8 cellular contexts compared by ENCODE assay signal in the genomic region with DNA sequence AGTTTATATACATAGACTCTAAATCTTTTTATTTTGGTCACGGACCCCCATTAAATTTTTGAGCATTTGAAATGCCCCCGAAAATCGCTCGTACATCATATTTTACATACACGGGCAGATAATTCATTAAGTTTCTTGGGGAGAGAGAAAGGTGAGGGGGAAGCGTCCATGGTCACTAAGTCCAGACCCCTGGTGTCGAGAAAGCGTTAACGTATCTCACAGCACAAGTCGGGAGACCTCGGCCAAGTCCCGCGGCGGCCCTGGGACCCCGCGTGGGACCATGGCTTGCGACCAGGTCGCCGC. TPM values are rescaled to one million over a fixed set of nuclear protein-coding genes. Genes with fewer than 3 reads are reported as not detected.
DNase-seq lines count a peak whose midpoint lies in the region; ATAC-seq, FAIRE-seq and TF ChIP-seq lines count a peak whose summit lies in the region.

No MANE protein-coding gene starts in this region.

- ATAC-seq in activated T-cell treated with anti-CD3 and anti-CD28 coated beads, Interleukin-2, amount 50 U/mL, for 72 hours (replicated peaks in 1 of 2) = no peak
- ATAC-seq in HepG2 (no peak), GM21390 (IDR thresholded peaks at IDR 0.05; ENCODE audit: unreplicated experiment) (no peak)

- H3K27ac ChIP-seq in adipose tissue (ENCODE audit: low read depth, low read length) = peak overlapping the region; percentile 88
- H3K27ac ChIP-seq in HepG2 (ENCODE audit: extremely low read length, insufficient read depth, low read length) = peak overlapping the region; percentile 97

- H3K9ac ChIP-seq in HepG2 (ENCODE audit: insufficient read depth, low read depth, low read length) = peak overlapping the region; percentile 94

- no peak overlapping the region for H2AFZ ChIP-seq in HepG2 (ENCODE audit: low read length)

- TF ChIP-seq CTCF in HepG2 (CRISPR knock-in tag; IDR thresholded peaks at IDR 0.05) (no peak), type B pancreatic cell (conservative IDR thresholded peaks at IDR 0.05) (peak; percentile 66)

- peaks cover 3 to 8% of the 10 kb centered on the region in 2 donors for H3K36me3 Mint-ChIP-seq in activated T-cell treated with anti-CD3 and anti-CD28 coated beads, Interleukin-2, amount 50 U/mL, for 72 hours (ENCODE audit: insufficient read depth in 2 of 2)
- H3K36me3 Mint-ChIP-seq in type B pancreatic cell = peaks cover 6% of the 10 kb centered on the region

- peak overlapping the region; percentile 76 for H3K4me2 ChIP-seq in HepG2 (ENCODE audit: low read depth, low read length)

- H3K27me3 Mint-ChIP-seq in activated T-cell treated with anti-CD3 and anti-CD28 coated beads, Interleukin-2, amount 50 U/mL, for 72 hours (ENCODE audit: low read depth) = no peaks in the 10 kb centered on the region
- H3K27me3 Mint-ChIP-seq in type B pancreatic cell = no peaks in the 10 kb centered on the region

- H3K4me3 Mint-ChIP-seq in activated T-cell treated with anti-CD3 and anti-CD28 coated beads, Interleukin-2, amount 50 U/mL, for 72 hours = peak overlapping the region; percentile 90 to 97
- H3K4me3 Mint-ChIP-seq in type B pancreatic cell = peak overlapping the region; percentile 97

- 0 out of 5 replicates have a peak, but pooled peaks cover 0 to 3% of the 10 kb centered on the region in 2 experiments for H3K36me3 ChIP-seq in HepG2 (replicated peaks in 1 of 2; ENCODE audit: control insufficient read depth in 1 of 2, insufficient read depth in 2 of 2, low read length in 2 of 2)

- H3K4me1 Mint-ChIP-seq in activated T-cell treated with anti-CD3 and anti-CD28 coated beads, Interleukin-2, amount 50 U/mL, for 72 hours (ENCODE audit: low read depth) = peaks cover 56% of the 10 kb centered on the region
- H3K4me1 Mint-ChIP-seq in type B pancreatic cell (ENCODE audit: unreplicated experiment) = peaks cover 22% of the 10 kb centered on the region

- DNase-seq in activated T-cell treated with anti-CD3 and anti-CD28 coated beads, Interleukin-2, amount 50 U/mL, for 72 hours = no peak
- DNase-seq in activated T-cell treated with anti-CD3 and anti-CD28 coated beads, Interleukin-2, amount 50 U/mL, for 1 hour = no peak
- DNase-seq in HepG2 (ENCODE audit: low spot score) (no peak), type B pancreatic cell (ENCODE audit: extremely low spot score, unreplicated experiment) (no peak), putamen (ENCODE audit: low spot score) (no peak), cortex of kidney (lab: John Stamatoyannopoulos, UW) (no peak)

- H3K4me3 ChIP-seq in HepG2 (replicated peaks in 1 of 3; ENCODE audit: insufficient read depth in 1 of 3, low read depth in 2 of 3, low read length in 3 of 3) = peak overlapping the region; percentile 87 to 95 (median 95)

- peaks cover 63% of the 10 kb centered on the region for H3K4me1 ChIP-seq in HepG2 (ENCODE audit: insufficient read depth, low read length)

- TF ChIP-seq POLR2A in HepG2 (IDR thresholded peaks at IDR 0.05; ENCODE audit: insufficient read depth in 1 of 2, low read depth in 2 of 2, low read length in 2 of 2) = peak in 1 of 2 experiments; percentile 33; a peak in 1 of 4 replicates

- peaks cover 17% of the 10 kb centered on the region for H4K20me1 ChIP-seq in HepG2 (ENCODE audit: insufficient read depth, low read length)

- peak overlapping the region; percentile 93 for H3K27ac Mint-ChIP-seq in activated T-cell treated with anti-CD3 and anti-CD28 coated beads, Interleukin-2, amount 50 U/mL, for 72 hours
- peak overlapping the region; percentile 98 for H3K27ac Mint-ChIP-seq in type B pancreatic cell

- no peaks in the 10 kb centered on the region for H3K9me3 Mint-ChIP-seq in activated T-cell treated with anti-CD3 and anti-CD28 coated beads, Interleukin-2, amount 50 U/mL, for 72 hours
- H3K9me3 Mint-ChIP-seq in type B pancreatic cell = no peaks in the 10 kb centered on the region

- no peaks in the 10 kb centered on the region for H3K9me3 ChIP-seq in HepG2 (ENCODE audit: low read length)

- H3K27me3 ChIP-seq in HepG2 (ENCODE audit: control insufficient read depth in 1 of 2, insufficient read depth in 2 of 2, low read length in 2 of 2) = no peaks in the 10 kb centered on the region

- POLR2A ChIA-PET in HepG2 (lab: Yijun Ruan, JAX) = interaction anchor here (1.2 to 1.9 kb wide), 4 partner anchors 10 to 100 kb away, joined by 3 to 16 read pairs (median 4); a partner anchor contains a TSS

- 0 to 1% (median 0%) methylated on average over 19 of the region's 19 CpGs for WGBS in adipose tissue, 3 donors
- under 1% methylated on average over 18 of the region's 19 CpGs for WGBS in HepG2 (ENCODE audit: low lambda C conversion rate)

- TF ChIP-seq RAD21 in HepG2 (CRISPR knock-in tag; IDR thresholded peaks at IDR 0.05) = no peak

- BruUV-seq in HepG2 (replicated peaks; lab: Mats Ljungman, UMichigan) = no TSS peak

- intact Hi-C loops in HepG2 (cut with micrococcal nuclease; ENCODE audit: unreplicated experiment) = loop anchor here (2.0 to 10.0 kb wide), 4 partner anchors 28 to 438 kb away; a partner anchor contains a TSS

- in situ Hi-C loops in HepG2 (cut with HindIII; ENCODE audit: extremely low pct_ligation_motif_present, low pct_unique_long_range_greater_than_20kb) = no loop called here

- no peak for FAIRE-seq in HepG2 (lab: Jason Lieb, UNC)

- TF ChIP-seq EP300 in HepG2 (IDR thresholded peaks at IDR 0.05; ENCODE audit: low read depth in 2 of 2, low read length in 2 of 2) = no peak
- no peak for TF ChIP-seq EP300 in HepG2 (CRISPR knock-in tag; IDR thresholded peaks at IDR 0.05; ENCODE audit: borderline replicate concordance)

- H3K79me2 ChIP-seq in HepG2 (ENCODE audit: insufficient read depth, low read length) = peaks cover 51% of the 10 kb centered on the region

- CTCF ChIA-PET in HepG2 (lab: Yijun Ruan, JAX; ENCODE audit: low intra/inter-chr PET ratio, low total read pairs) = no interaction called here

TF ChIP-seq in HepG2, 621 proteins besides CTCF, POLR2A, EP300 and RAD21 (continues in another document):
- TF ChIP-seq HMG20B (CRISPR knock-in tag; conservative IDR thresholded peaks at IDR 0.05) (0 out of 2 replicates have a peak, but pooled peaks have one; percentile 32), ASH2L (IDR thresholded peaks at IDR 0.05; ENCODE audit: insufficient read length, low read depth, low read length) (peak; percentile 88)

RNA-seq across cellular contexts. Expression of a gene that starts 0.8 kb away (rescaled TPM):
- 100 to 1,000 TPM; 125 to 138 TPM for total RNA-seq in activated T-cell treated with anti-CD3 and anti-CD28 coated beads, Interleukin-2, amount 50 U/mL, for 72 hours
- polyA plus RNA-seq in adipose tissue = 10 to 100 TPM in 2 of 3 donors, 1 to 10 TPM in 1; 7.2 to 15.1 (median 11.3) TPM
- total RNA-seq in HepG2 (2016; rRNA removed; fragmentation: Illumina TruSeq; extraction: Trizol) = 52.8 and 79.5 TPM in 2 replicates
- total RNA-seq in HepG2 (2016; cell fraction: cytosol; rRNA removed; fragmentation: Illumina TruSeq; extraction: Trizol; ENCODE audit: low read depth) = 116 and 122 TPM in 2 replicates
- total RNA-seq in HepG2 (2016; cell fraction: insoluble cytoplasmic fraction; rRNA removed; fragmentation: Illumina TruSeq; extraction: Trizol) = 55.6 and 78.0 TPM in 2 replicates
- total RNA-seq in HepG2 (2016; cell fraction: membrane; rRNA removed; fragmentation: Illumina TruSeq; extraction: Trizol) = 44.6 and 47.8 TPM in 2 replicates
- total RNA-seq in HepG2 (2016; cell fraction: nucleus; rRNA removed; fragmentation: Illumina TruSeq; extraction: Trizol) = 33.0 and 35.9 TPM in 2 replicates
- polyA plus RNA-seq in HepG2 (2011; rRNA removed) = 35.6 and 61.1 TPM in 2 replicates
- 23.4 and 43.1 TPM in 2 replicates for polyA plus RNA-seq in HepG2 (2011; cell fraction: cytosol; rRNA removed)
- polyA plus RNA-seq in HepG2 (2011; cell fraction: nucleus; rRNA removed) = 33.0 and 38.2 TPM in 2 replicates
- polyA plus RNA-seq in HepG2 (2012) = 20.2 and 22.4 TPM in 2 replicates
- polyA plus RNA-seq in HepG2 (2016; cell fraction: cytosol; fragmentation: Illumina TruSeq; extraction: Trizol; ENCODE audit: low read depth) = 2.3 and 2.6 TPM in 2 replicates
- polyA plus RNA-seq in HepG2 (2016; cell fraction: insoluble cytoplasmic fraction; fragmentation: Illumina TruSeq; extraction: Trizol; ENCODE audit: low read depth) = 67.1 and 71.0 TPM in 2 replicates
- polyA plus RNA-seq in HepG2 (2016; cell fraction: membrane; fragmentation: Illumina TruSeq; extraction: Trizol; ENCODE audit: low read depth) = 10.9 and 11.4 TPM in 2 replicates
- polyA plus RNA-seq in HepG2 (2016; cell fraction: nucleus; fragmentation: Illumina TruSeq; extraction: Trizol; ENCODE audit: insufficient read depth, low read depth) = 30.4 TPM in 2 replicates
- polyA minus RNA-seq in HepG2 (2011; rRNA and poly(A)+ RNA removed; ENCODE audit: low replicate concordance) = 104 and 144 TPM in 2 replicates
- 55.4 and 66.1 TPM in 2 replicates for polyA minus RNA-seq in HepG2 (2011; cell fraction: cytosol; rRNA and poly(A)+ RNA removed)
- polyA minus RNA-seq in HepG2 (2011; cell fraction: nucleus; rRNA and poly(A)+ RNA removed) = 44.7 and 50.8 TPM in 2 replicates
- total RNA-seq in type B pancreatic cell (ENCODE audit: low replicate concordance) = 78.6 and 174 TPM in 2 replicates

RNA-seq across cellular contexts. Expression of a gene that starts 47.3 kb away (rescaled TPM):
- total RNA-seq in activated T-cell treated with anti-CD3 and anti-CD28 coated beads, Interleukin-2, amount 50 U/mL, for 72 hours = 10 to 100 TPM; 27.3 to 33.1 TPM
- polyA plus RNA-seq in adipose tissue (10 to 100 TPM; 16.7 to 63.0 (median 40.2) TPM), HepG2 (2011; rRNA removed) (57.7 and 80.2 TPM in 2 replicates)
- total RNA-seq in HepG2 (2016; rRNA removed; fragmentation: Illumina TruSeq; extraction: Trizol) (55.3 and 76.3 TPM in 2 replicates), type B pancreatic cell (ENCODE audit: low replicate concordance) (37.5 and 38.6 TPM in 2 replicates)
- 26.8 and 28.8 TPM in 2 replicates for total RNA-seq in HepG2 (2016; cell fraction: cytosol; rRNA removed; fragmentation: Illumina TruSeq; extraction: Trizol; ENCODE audit: low read depth)
- 57.7 and 86.7 TPM in 2 replicates for total RNA-seq in HepG2 (2016; cell fraction: insoluble cytoplasmic fraction; rRNA removed; fragmentation: Illumina TruSeq; extraction: Trizol)
- 36.5 and 40.1 TPM in 2 replicates for total RNA-seq in HepG2 (2016; cell fraction: membrane; rRNA removed; fragmentation: Illumina TruSeq; extraction: Trizol)
- 32.2 and 40.4 TPM in 2 replicates for total RNA-seq in HepG2 (2016; cell fraction: nucleus; rRNA removed; fragmentation: Illumina TruSeq; extraction: Trizol)
- polyA plus RNA-seq in HepG2 (2011; cell fraction: cytosol; rRNA removed) = 36.9 and 43.5 TPM in 2 replicates
- polyA plus RNA-seq in HepG2 (2011; cell fraction: nucleus; rRNA removed) = 22.2 and 23.4 TPM in 2 replicates
- polyA plus RNA-seq in HepG2 (2012) = 47.7 and 65.1 TPM in 2 replicates
- polyA plus RNA-seq in HepG2 (2016; cell fraction: cytosol; fragmentation: Illumina TruSeq; extraction: Trizol; ENCODE audit: low read depth) = 18.6 and 21.0 TPM in 2 replicates
- 69.6 and 82.4 TPM in 2 replicates for polyA plus RNA-seq in HepG2 (2016; cell fraction: insoluble cytoplasmic fraction; fragmentation: Illumina TruSeq; extraction: Trizol; ENCODE audit: low read depth)
- 26.5 and 28.6 TPM in 2 replicates for polyA plus RNA-seq in HepG2 (2016; cell fraction: membrane; fragmentation: Illumina TruSeq; extraction: Trizol; ENCODE audit: low read depth)
- polyA plus RNA-seq in HepG2 (2016; cell fraction: nucleus; fragmentation: Illumina TruSeq; extraction: Trizol; ENCODE audit: insufficient read depth, low read depth) = 38.5 and 39.3 TPM in 2 replicates
- 28.6 and 43.8 TPM in 2 replicates for polyA minus RNA-seq in HepG2 (2011; rRNA and poly(A)+ RNA removed; ENCODE audit: low replicate concordance)
- 58.9 and 62.7 TPM in 2 replicates for polyA minus RNA-seq in HepG2 (2011; cell fraction: cytosol; rRNA and poly(A)+ RNA removed)
- 66.0 and 70.4 TPM in 2 replicates for polyA minus RNA-seq in HepG2 (2011; cell fraction: nucleus; rRNA and poly(A)+ RNA removed)
